In the genomic region with DNA sequence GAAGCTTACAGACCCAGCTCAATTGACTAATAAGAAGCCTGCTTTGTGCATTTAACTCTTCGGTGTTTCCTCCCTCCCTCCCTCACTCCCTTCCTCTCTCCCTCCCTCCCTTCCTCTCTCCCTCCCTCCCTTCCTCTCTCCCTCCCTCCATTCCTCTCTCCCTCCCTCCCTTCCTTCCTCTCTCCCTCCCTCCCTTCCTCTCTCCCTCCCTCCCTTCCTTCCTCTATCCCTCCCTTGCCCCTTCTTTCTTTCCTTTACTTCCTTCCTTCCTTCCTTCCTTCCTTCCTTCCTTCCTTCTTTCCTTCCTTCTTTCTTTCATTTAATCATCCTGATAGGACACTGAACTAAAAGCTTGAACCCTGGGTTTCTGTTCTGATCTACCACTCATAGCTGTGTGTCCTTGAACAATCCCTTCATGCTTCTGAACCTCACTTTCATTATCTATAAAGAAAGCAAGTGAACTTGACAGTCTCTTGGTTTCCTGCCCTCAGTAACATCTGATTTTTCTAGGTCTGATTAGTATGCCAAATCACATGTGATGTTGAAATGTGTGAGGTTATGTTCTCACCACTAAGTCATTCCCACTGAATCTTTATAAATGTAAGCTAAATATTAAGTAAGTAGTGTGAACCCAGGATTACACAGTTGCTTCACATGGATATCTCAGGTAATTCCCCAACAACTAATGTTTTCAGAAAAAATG, we compare ENCODE assay signal across 14 cellular contexts.
DNase-seq lines count a peak whose midpoint lies in the region; ATAC-seq and TF ChIP-seq lines count a peak whose summit lies in the region.
"Had no signal": no experiment of that assay in that cellular context is flagged by ENCODE, and none has a peak within 500 bp of the region (broad histone marks: within the 10 kb centered on the region; RNA-seq: fewer than 3 reads in every experiment).

No MANE protein-coding gene starts in this region.

- DNase-seq in fibroblast of villous mesenchyme (ENCODE audit: low read depth) (peak; percentile 33), NCI-H1694 treated with DMSO at 0.1 percent for 48 hours (lab: John Stamatoyannopoulos, UW) (no peak), NCI-H2227 treated with DMSO at 0.1 percent for 48 hours (lab: John Stamatoyannopoulos, UW) (no peak), NCI-H1417 (lab: John Stamatoyannopoulos, UW) (no peak)
- DNase-seq in effector CD4-positive, alpha-beta T cell: no peak
- DNase-seq: activated B cell treated with CpG ODN at 0.5 μM for 24 hours; stimulated activated naive CD8-positive, alpha-beta T cell treated with anti-CD3 and anti-CD28 coated beads, Interleukin-15, Interleukin-2, amounts not matched to agents 100 U/mL and 50 U/mL, for 24 hours; T-helper 17 cell had no signal

- TF ChIP-seq CTCF in fibroblast of villous mesenchyme (IDR thresholded peaks at IDR 0.05; ENCODE audit: insufficient read depth, low read depth, low read length): no peak

- no peak overlapping the region for H3K4me3 ChIP-seq in fibroblast of villous mesenchyme (ENCODE audit: low read depth, low read length)
- H3K4me3 ChIP-seq: HAP-1, neural progenitor cell, skin epidermis had no signal

- ATAC-seq in GM18861 (IDR thresholded peaks at IDR 0.05; ENCODE audit: unreplicated experiment) (peak; percentile 77), GM21786 (IDR thresholded peaks at IDR 0.05; ENCODE audit: unreplicated experiment) (peak; percentile 68), HG03442 (IDR thresholded peaks at IDR 0.05; ENCODE audit: unreplicated experiment) (peak; percentile 38)
- ATAC-seq: stimulated activated naive CD8-positive, alpha-beta T cell treated with anti-CD3 and anti-CD28 coated beads, Interleukin-15, Interleukin-2, amounts not matched to agents 100 U/mL and 50 U/mL, for 24 hours; T-helper 17 cell had no signal
